In the genomic region with DNA sequence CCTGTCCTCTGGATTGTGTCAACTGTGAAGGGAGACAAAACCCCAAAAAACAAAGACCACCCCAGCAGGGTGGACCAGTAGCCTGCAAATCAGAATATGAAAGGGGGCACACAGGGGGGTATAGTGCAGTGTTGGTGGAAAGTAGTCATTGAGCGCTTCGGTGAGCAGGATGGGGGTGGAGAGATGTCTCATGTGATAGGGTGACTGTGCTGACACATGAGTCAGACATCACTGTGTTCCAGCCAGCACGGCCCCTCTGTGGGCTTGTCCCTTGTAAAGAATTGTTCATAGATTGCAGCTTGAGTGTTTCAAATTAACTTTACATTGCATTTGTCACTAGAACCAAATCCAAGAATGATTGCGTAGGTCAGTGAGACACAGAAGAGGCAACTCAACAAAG, we compare ENCODE assay signal across 17 cellular contexts. TPM values are rescaled to one million over a fixed set of nuclear protein-coding genes. Genes with fewer than 3 reads are reported as not detected.
A peak's percentile ranks its signal among the peaks of the same experiment; 100 is the strongest.
DNase-seq lines count a peak whose midpoint lies in the region; ATAC-seq and TF ChIP-seq lines count a peak whose summit lies in the region.
"Had no signal": no experiment of that assay in that cellular context is flagged by ENCODE, and none has a peak within 500 bp of the region (broad histone marks: within the 10 kb centered on the region; RNA-seq: fewer than 3 reads in every experiment).

No MANE protein-coding gene starts in this region.

- no peaks in the 10 kb centered on the region for H4K20me1 ChIP-seq in Loucy (ENCODE audit: insufficient read depth, low read length, poor library complexity, severe bottlenecking)

- peak overlapping the region; percentile 16 for H3K4me2 ChIP-seq in Loucy (ENCODE audit: low read depth, low read length, poor library complexity, severe bottlenecking)

- no peak overlapping the region for H3K4me3 ChIP-seq in Loucy (ENCODE audit: low read length, poor library complexity, severe bottlenecking)
- no peak overlapping the region for H3K4me3 ChIP-seq in brain microvascular endothelial cell (ENCODE audit: low read depth, low read length)
- H3K4me3 ChIP-seq in left lung, result no peak overlapping the region

- H3K27ac Mint-ChIP-seq in activated CD4-positive, alpha-beta T cell treated with anti-CD3 and anti-CD28 coated beads, Interleukin-2, amount 10 ng/mL, durations not matched to agents 24 days and 14 days, result no peak overlapping the region
- H3K27ac Mint-ChIP-seq: nephron progenitor cell had no signal

- DNase-seq in Caki2 (ENCODE audit: low read depth) (peak; percentile 62), brain microvascular endothelial cell (peak; percentile 25), left lung (no peak), NCI-H526 (lab: John Stamatoyannopoulos, UW) (no peak), GDM1 (lab: John Stamatoyannopoulos, UW) (no peak)
- no peak for DNase-seq in activated CD4-positive, alpha-beta T cell treated with anti-CD3 and anti-CD28 coated beads, Interleukin-2, amount 10 ng/mL, durations not matched to agents 24 days and 14 days
- DNase-seq in activated CD4-positive, CD25-positive, alpha-beta regulatory T cell treated with anti-CD3 and anti-CD28 coated beads, Interleukin-2, amount 50 U/mL, for 72 hours, result no peak
- DNase-seq: activated naive CD4-positive, alpha-beta T cell treated with Interleukin-2 at 50 U/mL for 16 hours; DMS79; effector memory CD4-positive, alpha-beta T cell; NCI-H1694; NCI-H510A; nephron progenitor cell; retina; stimulated activated CD4-positive, alpha-beta T cell treated with anti-CD3 and anti-CD28 coated beads, Interleukin-15, amount 100 ng/mL, for 24 hours; WERI-Rb-1 had no signal

- H3K9me3 ChIP-seq in Loucy (ENCODE audit: insufficient read depth, low read depth, low read length), result no peaks in the 10 kb centered on the region
- peaks cover 0 to 20% of the 10 kb centered on the region in 2 donors for H3K9me3 ChIP-seq in left lung

- peaks cover 56% of the 10 kb centered on the region for H3K36me3 Mint-ChIP-seq in activated CD4-positive, alpha-beta T cell treated with anti-CD3 and anti-CD28 coated beads, Interleukin-2, amount 10 ng/mL, durations not matched to agents 24 days and 14 days (ENCODE audit: low read depth)

- H3K4me1 Mint-ChIP-seq in activated CD4-positive, alpha-beta T cell treated with anti-CD3 and anti-CD28 coated beads, Interleukin-2, amount 10 ng/mL, durations not matched to agents 24 days and 14 days, result no peaks in the 10 kb centered on the region
- H3K4me1 Mint-ChIP-seq: nephron progenitor cell had no signal

- H3K27ac ChIP-seq in brain microvascular endothelial cell, result no peak overlapping the region
- H3K27ac ChIP-seq in left lung, result no peak overlapping the region
- H3K27ac ChIP-seq: WERI-Rb-1 had no signal

- no peak for TF ChIP-seq CTCF in Loucy (conservative IDR thresholded peaks at IDR 0.05; ENCODE audit: low read length)
- no peak for TF ChIP-seq CTCF in brain microvascular endothelial cell (IDR thresholded peaks at IDR 0.05; ENCODE audit: low read depth, low read length, missing control alignments)
- TF ChIP-seq CTCF in left lung (IDR thresholded peaks at IDR 0.05), result no peak

- no peak overlapping the region for H3K9ac ChIP-seq in Loucy (ENCODE audit: low read depth, low read length, poor library complexity, severe bottlenecking)

- ATAC-seq in left lung, result peak; percentile 21

- H3K4me3 Mint-ChIP-seq in activated CD4-positive, alpha-beta T cell treated with anti-CD3 and anti-CD28 coated beads, Interleukin-2, amount 10 ng/mL, durations not matched to agents 24 days and 14 days, result no peak overlapping the region
- H3K4me3 Mint-ChIP-seq: nephron progenitor cell had no signal

- no peaks in the 10 kb centered on the region for H3K27me3 Mint-ChIP-seq in activated CD4-positive, alpha-beta T cell treated with anti-CD3 and anti-CD28 coated beads, Interleukin-2, amount 10 ng/mL, durations not matched to agents 24 days and 14 days

- no peaks in the 10 kb centered on the region for H3F3A ChIP-seq in Loucy (ENCODE audit: low read depth)

- H3K9me2 ChIP-seq in Loucy (replicated peaks; ENCODE audit: low read depth, low read length), result no peaks in the 10 kb centered on the region

- no peak overlapping the region for H2AFZ ChIP-seq in Loucy (ENCODE audit: low read length)

- H3K36me3 ChIP-seq in Loucy (ENCODE audit: insufficient read depth, low read length) (no peaks in the 10 kb centered on the region), brain microvascular endothelial cell (replicated peaks) (peaks cover 12% of the 10 kb centered on the region), left lung (peaks cover 0 to 5% of the 10 kb centered on the region in 2 donors)

- H3K4me1 ChIP-seq in Loucy (ENCODE audit: insufficient read depth, low read length, poor library complexity, severe bottlenecking) (no peaks in the 10 kb centered on the region), left lung (no peaks in the 10 kb centered on the region)

- in situ Hi-C loops in Caki2 (cut with HindIII; ENCODE audit: low pct_unique_long_range_greater_than_20kb, low sequenced_read_pairs), result no loop called here
- in situ Hi-C loops in brain microvascular endothelial cell (cut with HindIII; ENCODE audit: low pct_ligation_motif_present, low sequenced_read_pairs), result no loop called here

- H3K27me3 ChIP-seq in Loucy (ENCODE audit: insufficient read depth, low read length, poor library complexity, severe bottlenecking), result no peaks in the 10 kb centered on the region
- no peaks in the 10 kb centered on the region for H3K27me3 ChIP-seq in brain microvascular endothelial cell (replicated peaks)
- no peaks in the 10 kb centered on the region for H3K27me3 ChIP-seq in left lung

- H3K79me2 ChIP-seq in Loucy (ENCODE audit: insufficient read depth, low read length), result no peaks in the 10 kb centered on the region; the same call in 1 of the 2 replicates

- intact Hi-C loops in left lung (cut with DNase I), result no loop called here
- intact Hi-C loops in activated CD4-positive, alpha-beta T cell treated with anti-CD3 and anti-CD28 coated beads, Interleukin-2, amount 10 ng/mL, durations not matched to agents 24 days and 14 days (cut with micrococcal nuclease), result no loop called here

- H3K9me3 Mint-ChIP-seq in activated CD4-positive, alpha-beta T cell treated with anti-CD3 and anti-CD28 coated beads, Interleukin-2, amount 10 ng/mL, durations not matched to agents 24 days and 14 days, result peaks cover 22% of the 10 kb centered on the region

RNA-seq across cellular contexts. Expression of gene ZNF440, which starts 7.4 kb away (rescaled TPM):
- 3.2 and 5.7 TPM in 2 replicates for total RNA-seq in Caki2 (2014; rRNA removed; shearing (Covaris generic); ENCODE audit: low replicate concordance)
- 10 to 100 TPM; 12.6 to 18.0 TPM for total RNA-seq in left lung
- 7.4 and 10.5 TPM in 2 replicates for total RNA-seq in activated CD4-positive, alpha-beta T cell treated with anti-CD3 and anti-CD28 coated beads, Interleukin-2, amount 10 ng/mL, durations not matched to agents 24 days and 14 days

RNA-seq across cellular contexts. Expression of gene ZNF491, which starts 23.2 kb away (rescaled TPM):
- 0.41 TPM in 1 of 2 replicates, not detected in the other for total RNA-seq in Caki2 (2014; rRNA removed; shearing (Covaris generic); ENCODE audit: low replicate concordance)
- total RNA-seq in left lung, result 1 to 10 TPM; 2.0 to 4.1 TPM
- 0.12 and 0.68 TPM in 2 replicates for total RNA-seq in activated CD4-positive, alpha-beta T cell treated with anti-CD3 and anti-CD28 coated beads, Interleukin-2, amount 10 ng/mL, durations not matched to agents 24 days and 14 days

RNA-seq across cellular contexts. Expression of gene ZNF439, which starts 27.1 kb away (rescaled TPM):
- not detected in 2 replicates for total RNA-seq in Caki2 (2014; rRNA removed; shearing (Covaris generic); ENCODE audit: low replicate concordance)
- 10 to 100 TPM in 1 of 2 donors, 1 to 10 TPM in 1; 7.6 to 10.7 TPM for total RNA-seq in left lung
- 3.3 and 3.9 TPM in 2 replicates for total RNA-seq in activated CD4-positive, alpha-beta T cell treated with anti-CD3 and anti-CD28 coated beads, Interleukin-2, amount 10 ng/mL, durations not matched to agents 24 days and 14 days

RNA-seq across cellular contexts. Expression of gene ZNF441, which starts 54.7 kb away (rescaled TPM):
- total RNA-seq in Caki2 (2014; rRNA removed; shearing (Covaris generic); ENCODE audit: low replicate concordance), result 2.1 and 6.5 TPM in 2 replicates
- 1 to 10 TPM; 5.6 to 7.4 TPM for total RNA-seq in left lung
- 3.1 and 4.0 TPM in 2 replicates for total RNA-seq in activated CD4-positive, alpha-beta T cell treated with anti-CD3 and anti-CD28 coated beads, Interleukin-2, amount 10 ng/mL, durations not matched to agents 24 days and 14 days

Comparison
In these comparisons a context has a peak if more than half of its experiments do, and no peak if none do; other contexts are left out.
1. DNase-seq: peak in Caki2 (single experiment) and brain microvascular endothelial cell (single experiment); none in left lung (0 of 2), NCI-H526 (0 of 2), GDM1 (single experiment), activated CD4-positive, alpha-beta T cell treated with anti-CD3 and anti-CD28 coated beads, Interleukin-2, amount 10 ng/mL, durations not matched to agents 24 days and 14 days (single experiment) and activated CD4-positive, CD25-positive, alpha-beta regulatory T cell treated with anti-CD3 and anti-CD28 coated beads, Interleukin-2, amount 50 U/mL, for 72 hours (single experiment).